In genomic region chr2:227482638-227483340, GRCh38 we compare ENCODE assay signal across 8 cellular contexts. TPM values are rescaled to one million over a fixed set of nuclear protein-coding genes. Genes with fewer than 3 reads are reported as not detected.
DNase-seq lines count a peak whose midpoint lies in the region; ATAC-seq and TF ChIP-seq lines count a peak whose summit lies in the region.

No MANE protein-coding gene starts in this region.

- peaks cover 87% of the 10 kb centered on the region for H3K4me1 Mint-ChIP-seq in activated naive CD4-positive, alpha-beta T cell treated with anti-CD3 and anti-CD28 coated beads, Interleukin-2, amount 50 U/mL, for 24 hours
- peaks cover 68% of the 10 kb centered on the region for H3K4me1 Mint-ChIP-seq in stimulated activated memory B cell treated with anti-CD40 and anti-IgM and Interleukin-4, amounts not matched to agents 10 μg/mL and 1 μg/mL and 100 μg/mL, for 72 hours

- no peak overlapping the region for H3K27ac Mint-ChIP-seq in activated naive CD4-positive, alpha-beta T cell treated with anti-CD3 and anti-CD28 coated beads, Interleukin-2, amount 50 U/mL, for 24 hours
- peak overlapping the region; percentile 77 for H3K27ac Mint-ChIP-seq in stimulated activated memory B cell treated with anti-CD40 and anti-IgM and Interleukin-4, amounts not matched to agents 10 μg/mL and 1 μg/mL and 100 μg/mL, for 72 hours

- H3K4me3 ChIP-seq in PC-9 (no peak overlapping the region), vagina (no peak overlapping the region)

- peak overlapping the region; percentile 34 for H3K4me3 Mint-ChIP-seq in activated naive CD4-positive, alpha-beta T cell treated with anti-CD3 and anti-CD28 coated beads, Interleukin-2, amount 50 U/mL, for 24 hours
- peak overlapping the region; percentile 28 for H3K4me3 Mint-ChIP-seq in stimulated activated memory B cell treated with anti-CD40 and anti-IgM and Interleukin-4, amounts not matched to agents 10 μg/mL and 1 μg/mL and 100 μg/mL, for 72 hours

- peaks cover 41% of the 10 kb centered on the region for H3F3A ChIP-seq in PC-9 (ENCODE audit: insufficient read depth, low read depth)

- no TSS peak for BruUV-seq in PC-9 (replicated peaks; lab: Mats Ljungman, UMichigan)

- no peaks in the 10 kb centered on the region for H3K27me3 ChIP-seq in PC-9 (ENCODE audit: insufficient read depth, low read depth)
- no peaks in the 10 kb centered on the region for H3K27me3 ChIP-seq in vagina

- H3K27me3 Mint-ChIP-seq in activated naive CD4-positive, alpha-beta T cell treated with anti-CD3 and anti-CD28 coated beads, Interleukin-2, amount 50 U/mL, for 24 hours: no peaks in the 10 kb centered on the region
- H3K27me3 Mint-ChIP-seq in stimulated activated memory B cell treated with anti-CD40 and anti-IgM and Interleukin-4, amounts not matched to agents 10 μg/mL and 1 μg/mL and 100 μg/mL, for 72 hours: no peaks in the 10 kb centered on the region

- DNase-seq in activated naive CD4-positive, alpha-beta T cell treated with Interleukin-2 at 50 U/mL for 16 hours: no peak
- no peak for DNase-seq in PC-9
- DNase-seq in sciatic nerve (ENCODE audit: low spot score): no peak
- no peak for DNase-seq in vagina (ENCODE audit: extremely low spot score in 2 of 2)
- DNase-seq in posterior vena cava (ENCODE audit: low spot score): no peak

- H3K9me3 Mint-ChIP-seq in activated naive CD4-positive, alpha-beta T cell treated with anti-CD3 and anti-CD28 coated beads, Interleukin-2, amount 50 U/mL, for 24 hours: peaks cover 8% of the 10 kb centered on the region
- no peaks in the 10 kb centered on the region for H3K9me3 Mint-ChIP-seq in stimulated activated memory B cell treated with anti-CD40 and anti-IgM and Interleukin-4, amounts not matched to agents 10 μg/mL and 1 μg/mL and 100 μg/mL, for 72 hours

- H3K36me3 ChIP-seq in PC-9 (ENCODE audit: low read depth) (peaks cover 18% of the 10 kb centered on the region), vagina (no peaks in the 10 kb centered on the region)

- peaks cover 13% of the 10 kb centered on the region for H3K36me3 Mint-ChIP-seq in activated naive CD4-positive, alpha-beta T cell treated with anti-CD3 and anti-CD28 coated beads, Interleukin-2, amount 50 U/mL, for 24 hours
- peaks cover 10% of the 10 kb centered on the region for H3K36me3 Mint-ChIP-seq in stimulated activated memory B cell treated with anti-CD40 and anti-IgM and Interleukin-4, amounts not matched to agents 10 μg/mL and 1 μg/mL and 100 μg/mL, for 72 hours

- TF ChIP-seq POLR2A in vagina (IDR thresholded peaks at IDR 0.05): no peak

- H3K9me2 ChIP-seq in PC-9 (ENCODE audit: insufficient read depth): no peaks in the 10 kb centered on the region

- H3K9me3 ChIP-seq in PC-9 (ENCODE audit: insufficient read depth, low read depth): no peaks in the 10 kb centered on the region; the same call in 1 of the 2 replicates
- no peaks in the 10 kb centered on the region for H3K9me3 ChIP-seq in vagina

- TF ChIP-seq CTCF in PC-9 (conservative IDR thresholded peaks at IDR 0.05): no peak
- TF ChIP-seq CTCF in vagina (IDR thresholded peaks at IDR 0.05): no peak

- H4K20me1 ChIP-seq in PC-9 (ENCODE audit: insufficient read depth): peaks cover 55% of the 10 kb centered on the region

- intact Hi-C loops in PC-9 (cut with micrococcal nuclease; ENCODE audit: unreplicated experiment) (loop anchor here (5.0 kb wide), 1 partner anchor 285 kb away; no protein-coding TSS in a partner anchor), sciatic nerve (cut with DNase I) (no loop called here), vagina (cut with DNase I) (no loop called here), posterior vena cava (cut with DNase I) (no loop called here)

- no peak overlapping the region for H2AFZ ChIP-seq in PC-9

- peaks cover 100% of the 10 kb centered on the region for H3K79me2 ChIP-seq in PC-9 (ENCODE audit: low read depth)

- CTCF ChIA-PET in PC-9 (lab: Charles Lee): no interaction called here

- H3K27ac ChIP-seq in PC-9: peak overlapping the region; percentile 11; the same call in 1 of the 2 replicates
- H3K27ac ChIP-seq in vagina: no peak overlapping the region

- ATAC-seq in HG03025 (IDR thresholded peaks at IDR 0.05; ENCODE audit: low FRiP score, unreplicated experiment) (peak; percentile 75), sciatic nerve (no peak)
- peak; percentile 91 for ATAC-seq in stimulated activated memory B cell treated with anti-CD40 and anti-IgM and Interleukin-4, amounts not matched to agents 10 μg/mL and 1 μg/mL and 100 μg/mL, for 72 hours

- POLR2A ChIA-PET in PC-9 (lab: Charles Lee; ENCODE audit: unreplicated experiment): interaction anchor here (0.6 kb wide), 1 partner anchor 21 kb away, joined by 12 read pairs; no protein-coding TSS in a partner anchor

- no peak overlapping the region for H3K4me2 ChIP-seq in PC-9

- H3K4me1 ChIP-seq in PC-9 (replicated peaks; ENCODE audit: insufficient read depth) (peaks cover 35% of the 10 kb centered on the region), vagina (peaks cover 55% of the 10 kb centered on the region)

RNA-seq across cellular contexts. Expression of gene AGFG1, which starts 10.8 kb away (rescaled TPM):
- 82.8 and 119 TPM in 2 replicates for total RNA-seq in PC-9 (2021)
- total RNA-seq in sciatic nerve: 85.6 TPM
- 53.3 TPM for total RNA-seq in vagina
- 10 to 100 TPM; 82.8 to 85.5 TPM for total RNA-seq in posterior vena cava
